Comparison of ENCODE assay signal across 22 cellular contexts in genomic region chr17:82589851-82590180, GRCh38. TPM values are rescaled to one million over a fixed set of nuclear protein-coding genes. Genes with fewer than 3 reads are reported as not detected.
DNase-seq lines count a peak whose midpoint lies in the region; ATAC-seq and TF ChIP-seq lines count a peak whose summit lies in the region.
"Had no signal": no experiment of that assay in that cellular context is flagged by ENCODE, and none has a peak within 500 bp of the region (broad histone marks: within the 10 kb centered on the region; RNA-seq: fewer than 3 reads in every experiment).

No MANE protein-coding gene starts in this region.

- H3K27me3 ChIP-seq in CD8-positive, alpha-beta T cell (ENCODE audit: insufficient read depth, low read length), result no peaks in the 10 kb centered on the region
- no peaks in the 10 kb centered on the region for H3K27me3 ChIP-seq in psoas muscle (ENCODE audit: insufficient read depth in 3 of 3, low read length in 2 of 3)
- H3K27me3 ChIP-seq: suprapubic skin had no signal

- H3K4me3 ChIP-seq in CD8-positive, alpha-beta T cell (ENCODE audit: low read depth, low read length), result no peak overlapping the region
- no peak overlapping the region for H3K4me3 ChIP-seq in psoas muscle
- H3K4me3 ChIP-seq: coronary artery, mucosa of descending colon, suprapubic skin had no signal

- no peak overlapping the region for H3K27ac ChIP-seq in CD8-positive, alpha-beta T cell (ENCODE audit: low read depth, low read length)
- peak overlapping the region; percentile 21 for H3K27ac ChIP-seq in psoas muscle
- H3K27ac ChIP-seq: KMS-11 had no signal

- no peak for ATAC-seq in CD8-positive, alpha-beta T cell
- ATAC-seq in psoas muscle (no peak), HG03565 (IDR thresholded peaks at IDR 0.05; ENCODE audit: unreplicated experiment) (no peak)
- ATAC-seq: activated CD4-positive, CD25-positive, alpha-beta regulatory T cell treated with anti-CD3 and anti-CD28 coated beads, Interleukin-2, amount 50 U/mL, for 24 hours; HCT116; mucosa of descending colon; sciatic nerve had no signal

- peak overlapping the region; percentile 55 for H3K27ac Mint-ChIP-seq in T-helper 1 cell treated with Interleukin-12 subunit alpha and Interleukin-12 subunit beta and Interleukin-4 antibody, amounts not matched to agents 30 μg/mL and 1 μg/mL, for 36 hours
- H3K27ac Mint-ChIP-seq in CD8-positive, alpha-beta T cell, result peak overlapping the region; percentile 45
- peak overlapping the region; percentile 45 for H3K27ac Mint-ChIP-seq in chondrocyte (ENCODE audit: unreplicated experiment)

- 70 to 87% (median 78%) methylated on average over 6 of the region's 6 CpGs for WGBS in psoas muscle, 3 donors

- peaks cover 28% of the 10 kb centered on the region for H3K4me1 ChIP-seq in CD8-positive, alpha-beta T cell (ENCODE audit: insufficient read depth, low read length)
- peaks cover 30% of the 10 kb centered on the region for H3K4me1 ChIP-seq in psoas muscle

- no peaks in the 10 kb centered on the region for H3K36me3 ChIP-seq in CD8-positive, alpha-beta T cell (ENCODE audit: insufficient read depth, low read length)
- peaks cover 0 to 29% of the 10 kb centered on the region in 2 donors for H3K36me3 ChIP-seq in psoas muscle (ENCODE audit: insufficient read depth in 1 of 2, low read depth in 1 of 2)

- CTCF ChIA-PET in CD8-positive, alpha-beta T cell (lab: Charles Lee), result no interaction called here

- POLR2A ChIA-PET in CD8-positive, alpha-beta T cell (lab: Charles Lee), result no interaction called here

- H3K36me3 Mint-ChIP-seq in T-helper 1 cell treated with Interleukin-12 subunit alpha and Interleukin-12 subunit beta and Interleukin-4 antibody, amounts not matched to agents 30 μg/mL and 1 μg/mL, for 36 hours (ENCODE audit: low read depth), result peaks cover 20% of the 10 kb centered on the region
- H3K36me3 Mint-ChIP-seq in CD8-positive, alpha-beta T cell, result peaks cover 26% of the 10 kb centered on the region
- H3K36me3 Mint-ChIP-seq in chondrocyte (ENCODE audit: low read depth), result peaks cover 17% of the 10 kb centered on the region

- H3K4me1 Mint-ChIP-seq in T-helper 1 cell treated with Interleukin-12 subunit alpha and Interleukin-12 subunit beta and Interleukin-4 antibody, amounts not matched to agents 30 μg/mL and 1 μg/mL, for 36 hours (ENCODE audit: low read depth), result peaks cover 32% of the 10 kb centered on the region
- peaks cover 29% of the 10 kb centered on the region for H3K4me1 Mint-ChIP-seq in CD8-positive, alpha-beta T cell (ENCODE audit: low read depth)
- peaks cover 26% of the 10 kb centered on the region for H3K4me1 Mint-ChIP-seq in chondrocyte (ENCODE audit: low read depth)

- no peaks in the 10 kb centered on the region for H3K9me3 ChIP-seq in CD8-positive, alpha-beta T cell (ENCODE audit: low read length)
- no peaks in the 10 kb centered on the region for H3K9me3 ChIP-seq in psoas muscle
- H3K9me3 ChIP-seq: mucosa of descending colon, suprapubic skin had no signal

- H3K4me3 Mint-ChIP-seq in T-helper 1 cell treated with Interleukin-12 subunit alpha and Interleukin-12 subunit beta and Interleukin-4 antibody, amounts not matched to agents 30 μg/mL and 1 μg/mL, for 36 hours, result no peak overlapping the region
- H3K4me3 Mint-ChIP-seq in CD8-positive, alpha-beta T cell, result no peak overlapping the region
- H3K4me3 Mint-ChIP-seq in chondrocyte (ENCODE audit: unreplicated experiment), result no peak overlapping the region

- TF ChIP-seq CTCF in CD8-positive, alpha-beta T cell (IDR thresholded peaks at IDR 0.05), result no peak
- TF ChIP-seq CTCF in chondrocyte (IDR thresholded peaks at IDR 0.05) (no peak), psoas muscle (IDR thresholded peaks at IDR 0.05) (no peak)

- DNase-seq in T-helper 1 cell (no peak), chondrocyte (ENCODE audit: low spot score) (no peak), psoas muscle (no peak), NCI-H2171 treated with DMSO at 0.1 percent for 48 hours (lab: John Stamatoyannopoulos, UW) (no peak)
- no peak for DNase-seq in CD8-positive, alpha-beta T cell
- no peak for DNase-seq in stimulated activated CD4-positive, alpha-beta T cell treated with anti-CD3 and anti-CD28 coated beads, Interleukin-15, amount 100 ng/mL, for 24 hours
- DNase-seq: 8988T; activated naive CD4-positive, alpha-beta T cell treated with anti-CD3 and anti-CD28 coated beads, Interleukin-2, amount 50 U/mL, for 16 hours; C1 segment of cervical spinal cord; NCI-H1092 treated with DMSO at 0.1 percent for 48 hours; NCI-H2081 treated with DMSO at 0.1 percent for 48 hours; NCI-H510A treated with DMSO at 0.1 percent for 48 hours; SIG-M5 had no signal

- H3K27me3 Mint-ChIP-seq in T-helper 1 cell treated with Interleukin-12 subunit alpha and Interleukin-12 subunit beta and Interleukin-4 antibody, amounts not matched to agents 30 μg/mL and 1 μg/mL, for 36 hours (ENCODE audit: low read depth), result no peaks in the 10 kb centered on the region
- no peaks in the 10 kb centered on the region for H3K27me3 Mint-ChIP-seq in CD8-positive, alpha-beta T cell (ENCODE audit: low read depth)
- H3K27me3 Mint-ChIP-seq in chondrocyte (ENCODE audit: low read depth), result no peaks in the 10 kb centered on the region

- intact Hi-C loops in CD8-positive, alpha-beta T cell (cut with DNase I, micrococcal nuclease), result loop anchor here (5.0 kb wide), 2 partner anchors 57 to 73 kb away; partner anchors contain the start of genes FOXK2 (in 1 of the 2) and WDR45B (in 1 of the 2)
- intact Hi-C loops in psoas muscle (cut with DNase I), result no loop called here

- H3K9me3 Mint-ChIP-seq in T-helper 1 cell treated with Interleukin-12 subunit alpha and Interleukin-12 subunit beta and Interleukin-4 antibody, amounts not matched to agents 30 μg/mL and 1 μg/mL, for 36 hours, result no peaks in the 10 kb centered on the region
- no peaks in the 10 kb centered on the region for H3K9me3 Mint-ChIP-seq in CD8-positive, alpha-beta T cell
- no peaks in the 10 kb centered on the region for H3K9me3 Mint-ChIP-seq in chondrocyte (ENCODE audit: low read depth)

RNA-seq across cellular contexts. Expression of gene WDR45B, which starts 58.4 kb away (rescaled TPM):
- total RNA-seq in CD8-positive, alpha-beta T cell, result 100 to 1,000 TPM; 103 to 107 TPM
- total RNA-seq in chondrocyte (60.4 to 70.0 TPM (median 67.8 TPM) in 3 replicates), psoas muscle (10 to 100 TPM; 25.1 to 35.7 (median 30.9) TPM)
- polyA plus RNA-seq in psoas muscle, result 10 to 100 TPM; 21.4 to 62.7 (median 43.5) TPM

Comparison
In these comparisons a context has a peak if more than half of its experiments do, and no peak if none do; other contexts are left out.
1. intact Hi-C loops: an anchor here in CD8-positive, alpha-beta T cell (5.0 kb wide); none called in psoas muscle.